22 cellular contexts compared by ENCODE assay signal in the genomic region with DNA sequence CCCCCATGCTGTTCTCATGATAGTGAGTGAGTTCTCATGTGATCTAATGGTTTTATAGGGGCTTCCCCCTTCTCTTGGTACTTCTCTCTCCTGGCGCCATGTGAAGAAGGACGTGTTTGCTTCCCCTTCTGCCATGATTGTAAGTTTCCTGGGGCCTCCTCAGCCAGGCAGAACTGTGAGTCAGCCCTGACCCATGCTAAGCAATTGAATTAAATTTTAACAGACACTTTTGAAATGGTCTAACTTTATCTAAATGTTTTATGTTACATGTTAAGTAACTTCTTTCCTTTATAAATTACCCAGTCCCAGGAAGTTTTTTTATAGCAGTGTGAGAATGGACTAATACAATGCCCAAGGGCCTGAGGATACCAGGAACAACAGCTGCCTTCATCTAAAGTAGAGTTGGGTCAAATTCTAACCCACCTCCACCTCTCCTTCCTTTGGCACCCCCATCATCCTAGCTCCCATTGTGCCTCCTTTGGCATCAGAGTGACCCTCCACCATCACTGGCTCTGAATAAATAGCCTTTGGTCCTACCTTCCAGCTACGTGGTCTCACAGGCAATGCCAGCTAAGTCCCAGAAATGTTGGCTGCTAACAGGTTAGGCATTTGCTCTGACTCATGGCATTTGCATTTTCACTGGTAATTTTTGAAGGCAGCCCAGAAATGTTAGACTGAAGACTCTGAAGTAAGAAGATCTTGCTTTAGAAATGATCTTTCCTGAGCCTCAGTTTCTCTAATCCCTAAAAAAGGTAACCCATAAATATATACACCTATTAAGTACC.
DNase-seq lines count a peak whose midpoint lies in the region; ATAC-seq and TF ChIP-seq lines count a peak whose summit lies in the region.
"Had no signal": no experiment of that assay in that cellular context is flagged by ENCODE, and none has a peak within 500 bp of the region (broad histone marks: within the 10 kb centered on the region; RNA-seq: fewer than 3 reads in every experiment).

No MANE protein-coding gene starts in this region.

- H3K27ac ChIP-seq in mesenchymal stem cell (ENCODE audit: low read length, poor library complexity, severe bottlenecking) = peak overlapping the region; percentile 77
- H3K27ac ChIP-seq in lower lobe of right lung = no peak overlapping the region
- H3K27ac ChIP-seq: cardiac muscle cell, pancreas, right lobe of liver had no signal

- no peak overlapping the region for H2BK12ac ChIP-seq in mesenchymal stem cell (ENCODE audit: low read length in 2 of 2)

- peak; percentile 52 for DNase-seq in AG10803 (ENCODE audit: low read depth)
- peak; percentile 22 for DNase-seq in HS-27A (ENCODE audit: low read depth)
- peak; percentile 44 for DNase-seq in astrocyte of the spinal cord (ENCODE audit: low read depth, low spot score)
- DNase-seq in mesenchymal stem cell = no peak
- no peak for DNase-seq in NCI-H510A treated with DMSO at 0.1 percent for 48 hours (lab: John Stamatoyannopoulos, UW)
- DNase-seq in COR-L47 (lab: John Stamatoyannopoulos, UW) = no peak
- no peak for DNase-seq in stimulated activated effector memory CD8-positive, alpha-beta T cell treated with anti-CD3 and anti-CD28 coated beads, Interleukin-12 subunit alpha, Interleukin-12 subunit beta, amount 100 ng/mL, for 72 hours (ENCODE audit: low spot score in 2 of 2)
- DNase-seq in lower lobe of right lung = no peak
- DNase-seq: activated CD4-positive, alpha-beta T cell treated with anti-CD3 and anti-CD28 coated beads for 4 hours; activated CD8-positive, alpha-beta memory T cell treated with anti-CD3 and anti-CD28 coated beads, Interleukin-2, amount 10 ng/mL, durations not matched to agents 7 days and 5 days; activated naive CD8-positive, alpha-beta T cell treated with anti-CD3 and anti-CD28 coated beads for 36 hours; dermis blood vessel endothelial cell; kidney; naive thymus-derived CD8-positive, alpha-beta T cell; NCI-H1436; pancreas; right lobe of liver; Right ventricle myocardium superior had no signal

- WGBS in mesenchymal stem cell = 68% methylated on average over 2 of the region's 3 CpGs

- no peaks in the 10 kb centered on the region for H3K9me3 Mint-ChIP-seq in stimulated activated effector memory CD8-positive, alpha-beta T cell treated with anti-CD3 and anti-CD28 coated beads, Interleukin-12 subunit alpha, Interleukin-12 subunit beta, amount 100 ng/mL, for 72 hours
- H3K9me3 Mint-ChIP-seq: activated naive CD8-positive, alpha-beta T cell treated with anti-CD3 and anti-CD28 coated beads for 36 hours had no signal

- H2BK15ac ChIP-seq in mesenchymal stem cell (ENCODE audit: low read depth, poor library complexity, severe bottlenecking) = no peak overlapping the region

- H2BK120ac ChIP-seq in mesenchymal stem cell (ENCODE audit: low read depth, low read length) = no peak overlapping the region

- H4K91ac ChIP-seq in mesenchymal stem cell (ENCODE audit: low read length) = no peak overlapping the region

- no peak overlapping the region for H2AK5ac ChIP-seq in mesenchymal stem cell (ENCODE audit: low read length, severe bottlenecking)

- H3K36me3 ChIP-seq in mesenchymal stem cell (ENCODE audit: control insufficient read depth in 1 of 2, insufficient read depth in 2 of 2, low read depth in 1 of 2, low read length in 2 of 2) (no peaks in the 10 kb centered on the region), lower lobe of right lung (no peaks in the 10 kb centered on the region)
- H3K36me3 ChIP-seq: cardiac muscle cell, pancreas, right lobe of liver had no signal

- TF ChIP-seq CTCF in AG10803 (conservative IDR thresholded peaks at IDR 0.05; ENCODE audit: low read length) = no peak
- TF ChIP-seq CTCF in astrocyte of the spinal cord (IDR thresholded peaks at IDR 0.05; ENCODE audit: low read depth, low read length) = no peak
- TF ChIP-seq CTCF in lower lobe of right lung (IDR thresholded peaks at IDR 0.05) = no peak

- in situ Hi-C loops in astrocyte of the spinal cord (cut with HindIII; ENCODE audit: low sequenced_read_pairs) = no loop called here

- no peak overlapping the region for H3K27ac Mint-ChIP-seq in stimulated activated effector memory CD8-positive, alpha-beta T cell treated with anti-CD3 and anti-CD28 coated beads, Interleukin-12 subunit alpha, Interleukin-12 subunit beta, amount 100 ng/mL, for 72 hours
- H3K27ac Mint-ChIP-seq: activated CD8-positive, alpha-beta memory T cell treated with anti-CD3 and anti-CD28 coated beads, Interleukin-2, amount 10 ng/mL, durations not matched to agents 7 days and 5 days; activated naive CD8-positive, alpha-beta T cell treated with anti-CD3 and anti-CD28 coated beads for 36 hours; activated T-helper 1 cell treated with anti-CD3 and anti-CD28 coated beads, Interleukin-12 subunit alpha, Interleukin-12 subunit beta, Interleukin-2, Interleukin-4 antibody, amounts not matched to agents 30 ng/mL and 10 ng/mL and 1 ng/mL, durations not matched to agents 14 hours and 24 hours and 36 hours; IgD-negative memory B cell; memory B cell; naive thymus-derived CD8-positive, alpha-beta T cell had no signal

- no peaks in the 10 kb centered on the region for H3K79me1 ChIP-seq in mesenchymal stem cell (replicated peaks; ENCODE audit: low read length, poor library complexity, severe bottlenecking)

- H3K4me1 ChIP-seq in mesenchymal stem cell (ENCODE audit: control insufficient read depth, insufficient read depth, low read depth, low read length) (no peaks in the 10 kb centered on the region), lower lobe of right lung (no peaks in the 10 kb centered on the region)
- H3K4me1 ChIP-seq: pancreas, right lobe of liver had no signal

- no peak overlapping the region for H3K9ac ChIP-seq in mesenchymal stem cell (ENCODE audit: low read length)

- H3K4me2 ChIP-seq in mesenchymal stem cell (ENCODE audit: low read length, poor library complexity, severe bottlenecking) = no peak overlapping the region

- H3K9me3 ChIP-seq in mesenchymal stem cell (ENCODE audit: control insufficient read depth, low read length) (peaks cover 6% of the 10 kb centered on the region), lower lobe of right lung (no peaks in the 10 kb centered on the region)
- H3K9me3 ChIP-seq: pancreas, right lobe of liver had no signal

- no peaks in the 10 kb centered on the region for H3K4me1 Mint-ChIP-seq in stimulated activated effector memory CD8-positive, alpha-beta T cell treated with anti-CD3 and anti-CD28 coated beads, Interleukin-12 subunit alpha, Interleukin-12 subunit beta, amount 100 ng/mL, for 72 hours
- H3K4me1 Mint-ChIP-seq: activated CD8-positive, alpha-beta memory T cell treated with anti-CD3 and anti-CD28 coated beads, Interleukin-2, amount 10 ng/mL, durations not matched to agents 7 days and 5 days; activated naive CD8-positive, alpha-beta T cell treated with anti-CD3 and anti-CD28 coated beads for 36 hours; IgD-negative memory B cell; memory B cell; naive thymus-derived CD8-positive, alpha-beta T cell had no signal

- no peaks in the 10 kb centered on the region for H3K27me3 ChIP-seq in mesenchymal stem cell (ENCODE audit: control insufficient read depth in 1 of 2, insufficient read depth in 1 of 2, low read length in 2 of 2)
- no peaks in the 10 kb centered on the region for H3K27me3 ChIP-seq in lower lobe of right lung (ENCODE audit: low read depth)
- H3K27me3 ChIP-seq: cardiac muscle cell, right lobe of liver had no signal

- no peak overlapping the region for H2AFZ ChIP-seq in mesenchymal stem cell (ENCODE audit: low read depth, low read length)

- no peak overlapping the region for H3K23ac ChIP-seq in mesenchymal stem cell (ENCODE audit: low read length in 2 of 2)

- H2BK5ac ChIP-seq in mesenchymal stem cell (ENCODE audit: low read depth, low read length, poor library complexity, severe bottlenecking) = no peak overlapping the region

- no peak overlapping the region for H3K18ac ChIP-seq in mesenchymal stem cell (ENCODE audit: low read depth in 1 of 2, low read length in 2 of 2)

- H3K14ac ChIP-seq in mesenchymal stem cell (ENCODE audit: low read length in 2 of 2) = no peak overlapping the region

- H3K36me3 Mint-ChIP-seq in stimulated activated effector memory CD8-positive, alpha-beta T cell treated with anti-CD3 and anti-CD28 coated beads, Interleukin-12 subunit alpha, Interleukin-12 subunit beta, amount 100 ng/mL, for 72 hours = no peaks in the 10 kb centered on the region
- H3K36me3 Mint-ChIP-seq: activated CD8-positive, alpha-beta memory T cell treated with anti-CD3 and anti-CD28 coated beads, Interleukin-2, amount 10 ng/mL, durations not matched to agents 7 days and 5 days; activated naive CD8-positive, alpha-beta T cell treated with anti-CD3 and anti-CD28 coated beads for 36 hours; memory B cell; naive thymus-derived CD8-positive, alpha-beta T cell had no signal

- H3K4me3 Mint-ChIP-seq in stimulated activated effector memory CD8-positive, alpha-beta T cell treated with anti-CD3 and anti-CD28 coated beads, Interleukin-12 subunit alpha, Interleukin-12 subunit beta, amount 100 ng/mL, for 72 hours = no peak overlapping the region
- H3K4me3 Mint-ChIP-seq: activated CD8-positive, alpha-beta memory T cell treated with anti-CD3 and anti-CD28 coated beads, Interleukin-2, amount 10 ng/mL, durations not matched to agents 7 days and 5 days; activated naive CD8-positive, alpha-beta T cell treated with anti-CD3 and anti-CD28 coated beads for 36 hours; activated T-helper 1 cell treated with anti-CD3 and anti-CD28 coated beads, Interleukin-12 subunit alpha, Interleukin-12 subunit beta, Interleukin-2, Interleukin-4 antibody, amounts not matched to agents 30 ng/mL and 10 ng/mL and 1 ng/mL, durations not matched to agents 14 hours and 24 hours and 36 hours; IgD-negative memory B cell; memory B cell; naive thymus-derived CD8-positive, alpha-beta T cell had no signal

- H4K8ac ChIP-seq in mesenchymal stem cell (ENCODE audit: low read length) = no peak overlapping the region

- no peak overlapping the region for H3K4me3 ChIP-seq in AG10803 (ENCODE audit: low read length)
- H3K4me3 ChIP-seq in astrocyte of the spinal cord (ENCODE audit: low read depth, low read length) = no peak overlapping the region
- H3K4me3 ChIP-seq in mesenchymal stem cell (ENCODE audit: insufficient read depth in 1 of 2, low read depth in 1 of 2, low read length in 2 of 2) = no peak overlapping the region
- H3K4me3 ChIP-seq in lower lobe of right lung = no peak overlapping the region
- H3K4me3 ChIP-seq: cardiac muscle cell, pancreas, right lobe of liver had no signal

- ATAC-seq in stimulated activated effector memory CD8-positive, alpha-beta T cell treated with anti-CD3 and anti-CD28 coated beads, Interleukin-12 subunit alpha, Interleukin-12 subunit beta, amount 100 ng/mL, for 72 hours = no peak
- no peak for ATAC-seq in lower lobe of right lung
- ATAC-seq: activated CD8-positive, alpha-beta memory T cell treated with anti-CD3 and anti-CD28 coated beads, Interleukin-2, amount 10 ng/mL, durations not matched to agents 7 days and 5 days; naive thymus-derived CD8-positive, alpha-beta T cell; pancreas; right lobe of liver had no signal

- no peak overlapping the region for H3K4ac ChIP-seq in mesenchymal stem cell (ENCODE audit: low read depth in 1 of 2, low read length in 2 of 2)

- intact Hi-C loops in lower lobe of right lung (cut with DNase I) = no loop called here

Comparison
In these comparisons a context has a peak if more than half of its experiments do, and no peak if none do; other contexts are left out.
1. DNase-seq: peak in AG10803 (single experiment), HS-27A (single experiment) and astrocyte of the spinal cord (single experiment); none in mesenchymal stem cell (single experiment), NCI-H510A treated with DMSO at 0.1 percent for 48 hours (single experiment), COR-L47 (single experiment), stimulated activated effector memory CD8-positive, alpha-beta T cell treated with anti-CD3 and anti-CD28 coated beads, Interleukin-12 subunit alpha, Interleukin-12 subunit beta, amount 100 ng/mL, for 72 hours (0 of 2) and lower lobe of right lung (single experiment).